In genomic region chr2:128319457-128319772, GRCh38 we compare ENCODE assay signal across 8 cellular contexts. TPM values are rescaled to one million over a fixed set of nuclear protein-coding genes. Genes with fewer than 3 reads are reported as not detected.
DNase-seq lines count a peak whose midpoint lies in the region; ATAC-seq and TF ChIP-seq lines count a peak whose summit lies in the region.

No MANE protein-coding gene starts in this region.

- H3K4me3 ChIP-seq in HL-60 (replicated peaks; ENCODE audit: insufficient read depth, low read length) (peak overlapping the region; percentile 53), iPS-15b (ENCODE audit: low read depth, low read length) (peak overlapping the region; percentile 53), spleen (peak overlapping the region; percentile 37 to 94 (median 78))

- H3K27ac ChIP-seq in HL-60 (replicated peaks): no peak overlapping the region; the same call in 1 of the 2 replicates
- H3K27ac ChIP-seq in spleen: peak overlapping the region in 7 of 8 donors; percentile 19 to 88 (median 85)

- intact Hi-C loops in spleen (cut with DNase I; ENCODE audit: low total_unique reads): loop anchor here (10.0 kb wide), 1 partner anchor 1525 kb away; no protein-coding TSS in a partner anchor

- no peak for TF ChIP-seq CTCF in HL-60 (IDR thresholded peaks at IDR 0.05; ENCODE audit: insufficient read depth, low read length)
- no peak for TF ChIP-seq CTCF in spleen (IDR thresholded peaks at IDR 0.05 in 8 of 11, conservative IDR thresholded peaks at IDR 0.05 in 3 of 11)

- 46 to 78% (median 64%) methylated on average over 8 to 19 of the region's 19 CpGs for WGBS in spleen, 5 donors

- no peaks in the 10 kb centered on the region for H3K9me3 Mint-ChIP-seq in activated T-cell treated with anti-CD3 and anti-CD28 coated beads, Interleukin-2, amount 50 U/mL, for 72 hours

- TF ChIP-seq POLR2A in spleen (IDR thresholded peaks at IDR 0.05): no peak

- H3K36me3 ChIP-seq in iPS-15b (ENCODE audit: control insufficient read depth, insufficient read depth, low read length): peaks cover 3% of the 10 kb centered on the region
- peaks cover 0 to 16% (median 0%) of the 10 kb centered on the region in 6 donors for H3K36me3 ChIP-seq in spleen

- peaks cover 37% of the 10 kb centered on the region for H3K4me1 Mint-ChIP-seq in activated T-cell treated with anti-CD3 and anti-CD28 coated beads, Interleukin-2, amount 50 U/mL, for 72 hours (ENCODE audit: low read depth)

- H3K4me3 Mint-ChIP-seq in activated T-cell treated with anti-CD3 and anti-CD28 coated beads, Interleukin-2, amount 50 U/mL, for 72 hours: peak overlapping the region; percentile 63 to 69

- no peak for ATAC-seq in activated T-cell treated with anti-CD3 and anti-CD28 coated beads, Interleukin-2, amount 50 U/mL, for 72 hours (replicated peaks in 1 of 2)

- H3K27me3 ChIP-seq in HL-60 (ENCODE audit: insufficient read depth, poor library complexity, severe bottlenecking) (no peaks in the 10 kb centered on the region), iPS-15b (ENCODE audit: control insufficient read depth, insufficient read depth, low read length) (peaks cover 17% of the 10 kb centered on the region), spleen (replicated peaks in 1 of 7) (peaks cover 0 to 29% (median 0%) of the 10 kb centered on the region in 7 donors)

- no peak overlapping the region for H3K27ac Mint-ChIP-seq in activated T-cell treated with anti-CD3 and anti-CD28 coated beads, Interleukin-2, amount 50 U/mL, for 72 hours

- peaks cover 0 to 1% of the 10 kb centered on the region in 2 donors for H3K36me3 Mint-ChIP-seq in activated T-cell treated with anti-CD3 and anti-CD28 coated beads, Interleukin-2, amount 50 U/mL, for 72 hours (ENCODE audit: insufficient read depth in 2 of 2)

- H3K9ac ChIP-seq in iPS-15b (ENCODE audit: low read depth, low read length): no peak overlapping the region

- DNase-seq in HL-60 (ENCODE audit: low read depth in 1 of 2, low spot score in 1 of 2) (no peak), spleen (no peak), SIG-M5 (lab: John Stamatoyannopoulos, UW) (no peak), activated gamma-delta T cell treated with Interleukin-2 at 50 U/mL for 16 hours (no peak), occipital lobe (lab: John Stamatoyannopoulos, UW) (no peak), pons (ENCODE audit: low spot score) (no peak)
- no peak for DNase-seq in activated T-cell treated with anti-CD3 and anti-CD28 coated beads, Interleukin-2, amount 50 U/mL, for 72 hours

- H3K9me3 ChIP-seq in iPS-15b (ENCODE audit: control insufficient read depth, insufficient read depth, low read length) (no peaks in the 10 kb centered on the region), spleen (no peaks in the 10 kb centered on the region)

- H3K27me3 Mint-ChIP-seq in activated T-cell treated with anti-CD3 and anti-CD28 coated beads, Interleukin-2, amount 50 U/mL, for 72 hours (ENCODE audit: low read depth): peaks cover 12% of the 10 kb centered on the region

- H3K4me1 ChIP-seq in iPS-15b (ENCODE audit: control insufficient read depth, insufficient read depth, low read length): peaks cover 14% of the 10 kb centered on the region
- H3K4me1 ChIP-seq in spleen: peaks cover 31 to 75% (median 65%) of the 10 kb centered on the region in 6 donors

RNA-seq across cellular contexts. Expression of gene HS6ST1, which starts 0.7 kb away (rescaled TPM):
- 10 to 100 TPM; 10.6 to 11.3 TPM for total RNA-seq in activated T-cell treated with anti-CD3 and anti-CD28 coated beads, Interleukin-2, amount 50 U/mL, for 72 hours
- total RNA-seq in spleen (10 to 100 TPM; 52.2 to 99.5 (median 66.7) TPM), occipital lobe (85.5 TPM)
- 10 to 100 TPM in 1 of 3 donors, 1 to 10 TPM in 2; 7.2 to 24.7 (median 9.2) TPM for polyA plus RNA-seq in spleen
